In the genomic region with DNA sequence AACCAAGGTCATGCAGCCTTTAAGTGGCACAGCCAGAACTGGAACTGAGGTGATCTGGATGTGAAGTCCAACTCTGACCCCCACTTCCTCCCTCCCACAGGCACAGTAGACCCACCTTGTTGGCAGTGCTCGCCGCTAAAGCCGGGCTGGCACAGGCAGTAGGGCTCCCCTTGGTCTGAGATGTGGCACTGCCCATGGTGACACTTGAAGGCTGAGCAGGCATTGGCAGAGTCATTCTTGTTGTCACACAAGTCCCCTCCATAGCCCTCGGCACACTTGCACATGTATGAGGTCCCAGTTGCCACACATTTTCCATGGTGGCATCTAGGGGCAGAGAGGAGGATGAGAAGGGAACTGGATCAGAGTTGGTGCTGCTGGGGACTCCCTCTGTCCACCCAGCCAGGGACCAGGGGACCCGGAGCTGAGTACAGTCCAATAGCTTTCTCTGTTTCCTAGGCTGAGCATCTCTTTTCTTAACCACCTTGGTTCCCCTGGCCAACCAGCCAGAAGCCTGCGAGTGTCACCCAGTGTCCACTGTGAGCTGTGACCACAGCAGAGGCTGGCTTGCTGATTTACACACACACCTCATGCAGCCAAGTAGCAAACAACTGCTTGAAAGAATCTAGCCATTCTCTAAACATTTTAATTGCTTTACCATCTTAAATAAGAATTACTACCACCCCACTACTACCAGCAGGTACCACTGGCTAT, we compare ENCODE assay signal across 15 cellular contexts.
DNase-seq lines count a peak whose midpoint lies in the region; ATAC-seq, FAIRE-seq and TF ChIP-seq lines count a peak whose summit lies in the region.
"Had no signal": no experiment of that assay in that cellular context is flagged by ENCODE, and none has a peak within 500 bp of the region (broad histone marks: within the 10 kb centered on the region; RNA-seq: fewer than 3 reads in every experiment).

No MANE protein-coding gene starts in this region.

- no peak overlapping the region for H3T11ph ChIP-seq in H9 (ENCODE audit: low read length)

- DNase-seq in T47D (ENCODE audit: low read depth in 1 of 2, low spot score in 1 of 2) = peak; percentile 42 to 46
- no peak for DNase-seq in mammary epithelial cell
- no peak for DNase-seq in GM12878 (ENCODE audit: low read depth, low spot score)
- no peak for DNase-seq in neuronal stem cell (ENCODE audit: low spot score)
- no peak for DNase-seq in H9
- DNase-seq: Calu3; CD8-positive, alpha-beta T cell; DMS79 treated with DMSO at 0.1 percent for 48 hours; GF-D8; GM23248; HCEC 1CT had no signal

- no peaks in the 10 kb centered on the region for H3K23me2 ChIP-seq in H9 (ENCODE audit: insufficient read length, low read depth, low read length, poor library complexity, severe bottlenecking)

- H4K8ac ChIP-seq in neuronal stem cell (ENCODE audit: low read depth, low read length) (no peak overlapping the region), H9 (replicated peaks; ENCODE audit: insufficient read length, low read depth, low read length) (no peak overlapping the region)

- in situ Hi-C loops in T47D (cut with HindIII; ENCODE audit: low pct_unique_long_range_greater_than_20kb, low sequenced_read_pairs) = no loop called here
- in situ Hi-C loops in mammary epithelial cell (cut with MboI; ENCODE audit: low sequenced_read_pairs in 2 of 2) = no loop called here
- in situ Hi-C loops in GM12878 (cut with MboI) = loop anchor here (10.0 kb wide), 1 partner anchor 635 kb away; the partner anchor contains the start of gene SLIT3

- CTCF ChIA-PET in mammary epithelial cell (lab: Charles Lee; ENCODE audit: low non-redundant PET) = no interaction called here
- CTCF ChIA-PET in GM12878 (lab: Yijun Ruan, JAX) = no interaction called here

- H3K18ac ChIP-seq in neuronal stem cell (ENCODE audit: low read length) (peak overlapping the region; percentile 32), H9 (ENCODE audit: insufficient read length, low read depth, low read length) (no peak overlapping the region)

- RAD21 ChIA-PET in GM12878 (lab: Charles Lee; ENCODE audit: unreplicated experiment) = no interaction called here

- H3K23ac ChIP-seq in neuronal stem cell (ENCODE audit: low read depth, low read length, poor library complexity) (no peak overlapping the region), H9 (ENCODE audit: insufficient read length, low read depth, low read length) (no peak overlapping the region)

- no peak for TF ChIP-seq EP300 in GM12878 (IDR thresholded peaks at IDR 0.05; ENCODE audit: borderline replicate concordance in 1 of 2, control insufficient read depth in 1 of 2, low read depth in 2 of 2, low read length in 2 of 2)

- no peak overlapping the region for H2AFZ ChIP-seq in mammary epithelial cell (ENCODE audit: low read depth, low read length)
- no peak overlapping the region for H2AFZ ChIP-seq in GM12878 (ENCODE audit: control insufficient read depth, low read depth, low read length)
- H2AFZ ChIP-seq in neuronal stem cell (ENCODE audit: low read length) = no peak overlapping the region
- no peak overlapping the region for H2AFZ ChIP-seq in H9 (ENCODE audit: low read length)
- H2AFZ ChIP-seq: GM23248 had no signal

- POLR2A ChIA-PET in GM12878 (lab: Charles Lee) = no interaction called here

- WGBS in mammary epithelial cell (ENCODE audit: low coverage, missing lambda C conversion rate) = 95% methylated on average over 6 of the region's 6 CpGs
- WGBS in GM12878 (ENCODE audit: insufficient coverage, insufficient replicate concordance, low lambda C conversion rate, missing lambda C conversion rate) = 15% methylated on average over 6 of the region's 6 CpGs
- WGBS in neuronal stem cell (ENCODE audit: extremely low coverage in 2 of 2, insufficient read length in 2 of 2, insufficient replicate concordance in 1 of 2), 2 donors = no CpG with 5 or more reads among the region's 6 CpGs
- no CpG with 5 or more reads among the region's 6 CpGs for WGBS in H9 (ENCODE audit: extremely low coverage, insufficient read length, low lambda C conversion rate)

- H2BK12ac ChIP-seq in neuronal stem cell (ENCODE audit: low read length) (no peak overlapping the region), H9 (ENCODE audit: insufficient read length, low read depth, low read length) (no peak overlapping the region)

- H3K36me3 Mint-ChIP-seq in H9 (ENCODE audit: insufficient read depth in 1 of 3, low read depth in 3 of 3) = no peaks in the 10 kb centered on the region
- H3K36me3 Mint-ChIP-seq: CD8-positive, alpha-beta T cell had no signal

- H3K56ac ChIP-seq in H9 (ENCODE audit: insufficient read length, low read depth, low read length) = no peak overlapping the region

- peaks cover 4 to 5% of the 10 kb centered on the region in 2 experiments; a peak in 3 of 4 replicates for H3K4me1 Mint-ChIP-seq in H9
- H3K4me1 Mint-ChIP-seq: B cell had no signal

- no peak for TF ChIP-seq POLR2A in GM12878 (IDR thresholded peaks at IDR 0.05; ENCODE audit: low read depth, low read length)

- H2BK20ac ChIP-seq in H9 (ENCODE audit: low read depth, low read length, poor library complexity, severe bottlenecking) = no peak overlapping the region

- TF ChIP-seq CTCF in mammary epithelial cell (conservative IDR thresholded peaks at IDR 0.05 in 1 of 2, IDR thresholded peaks at IDR 0.05 in 1 of 2; ENCODE audit: extremely low read depth in 1 of 2, insufficient read depth in 1 of 2, low read depth in 1 of 2, low read length in 2 of 2) (no peak), GM12878 (IDR thresholded peaks at IDR 0.05 in 2 of 3, conservative IDR thresholded peaks at IDR 0.05 in 1 of 3; ENCODE audit: control insufficient read depth in 2 of 3, extremely low read depth in 1 of 3, insufficient read depth in 1 of 3, low read depth in 3 of 3, low read length in 3 of 3) (no peak), H9 (conservative IDR thresholded peaks at IDR 0.05) (no peak)

- H3K27me3 ChIP-seq in mammary epithelial cell (ENCODE audit: insufficient read depth, low read length) = no peaks in the 10 kb centered on the region
- no peaks in the 10 kb centered on the region for H3K27me3 ChIP-seq in GM12878 (replicated peaks in 1 of 2; ENCODE audit: control insufficient read depth in 2 of 2, insufficient read depth in 2 of 2, low read length in 1 of 2)
- H3K27me3 ChIP-seq in neuronal stem cell (ENCODE audit: control insufficient read depth in 3 of 3, insufficient read depth in 3 of 3, low read depth in 1 of 3, low read length in 3 of 3) = peaks cover 0 to 1% (median 0%) of the 10 kb centered on the region in 3 experiments
- no peaks in the 10 kb centered on the region for H3K27me3 ChIP-seq in H9 (ENCODE audit: insufficient read depth, low read length)
- H3K27me3 ChIP-seq: BLaER1 treated with 17β-estradiol and CSF1 and Interleukin-3, amounts not matched to agents 10 nM and 100 nM had no signal

- no TSS peak for BruUV-seq in mammary epithelial cell (replicated peaks; lab: Mats Ljungman, UMichigan)
- no TSS peak for BruUV-seq in GM12878 (replicated peaks; lab: Mats Ljungman, UMichigan)

- intact Hi-C loops in mammary epithelial cell (cut with micrococcal nuclease) (no loop called here), GM12878 (cut with micrococcal nuclease; ENCODE audit: unreplicated experiment) (no loop called here)

- no peaks in the 10 kb centered on the region for H4K20me1 ChIP-seq in mammary epithelial cell (ENCODE audit: insufficient read depth, low read length)
- no peaks in the 10 kb centered on the region for H4K20me1 ChIP-seq in GM12878 (ENCODE audit: control insufficient read depth, insufficient read depth)
- H4K20me1 ChIP-seq in H9 (ENCODE audit: control insufficient read depth, insufficient read depth, insufficient read length) = no peaks in the 10 kb centered on the region

- H4K91ac ChIP-seq in neuronal stem cell (ENCODE audit: low read depth, low read length, poor library complexity) (no peak overlapping the region), H9 (ENCODE audit: insufficient read length, low read depth, low read length) (no peak overlapping the region)

- H2BK120ac ChIP-seq in neuronal stem cell (ENCODE audit: low read depth, low read length) (no peak overlapping the region), H9 (ENCODE audit: low read depth, low read length, poor library complexity, severe bottlenecking) (no peak overlapping the region)

- FAIRE-seq in GM12878 (lab: Jason Lieb, UNC) = no peak
- FAIRE-seq: GM19239 had no signal

- H3K4me1 ChIP-seq in mammary epithelial cell (ENCODE audit: insufficient read depth, low read length) (no peaks in the 10 kb centered on the region), GM12878 (ENCODE audit: control insufficient read depth, insufficient read depth, low read length) (no peaks in the 10 kb centered on the region), neuronal stem cell (ENCODE audit: control insufficient read depth in 2 of 2, insufficient read depth in 1 of 2, low read depth in 1 of 2, low read length in 2 of 2) (peaks cover 0 to 3% of the 10 kb centered on the region in 2 donors), H9 (ENCODE audit: insufficient read depth, low read length) (no peaks in the 10 kb centered on the region)
- H3K4me1 ChIP-seq: BLaER1 treated with 17β-estradiol and CSF1 and Interleukin-3, amounts not matched to agents 10 nM and 100 nM had no signal

- H3K27ac ChIP-seq in mammary epithelial cell (ENCODE audit: insufficient read depth, low read depth, low read length) (no peak overlapping the region), GM12878 (ENCODE audit: control insufficient read depth, insufficient read depth) (no peak overlapping the region), neuronal stem cell (replicated peaks; ENCODE audit: low read length) (no peak overlapping the region), H9 (ENCODE audit: insufficient read length, low read depth, low read length) (no peak overlapping the region)
- H3K27ac ChIP-seq: BLaER1 treated with 17β-estradiol and CSF1 and Interleukin-3, amounts not matched to agents 10 nM and 100 nM; GM23248 had no signal

- no peak for ATAC-seq in GM12878
- no peak for ATAC-seq in GM19395 (IDR thresholded peaks at IDR 0.05; ENCODE audit: unreplicated experiment)
- ATAC-seq: CD8-positive, alpha-beta T cell had no signal

- 0 out of 2 replicates have a peak, but pooled peaks have one; percentile 16 for TF ChIP-seq RAD21 in GM12878 (IDR thresholded peaks at IDR 0.05; ENCODE audit: insufficient read depth, low read depth, low read length)

- no peaks in the 10 kb centered on the region for H3K9me3 Mint-ChIP-seq in H9
- H3K9me3 Mint-ChIP-seq: CD8-positive, alpha-beta T cell had no signal

- no peaks in the 10 kb centered on the region for H3K9me3 ChIP-seq in mammary epithelial cell (replicated peaks; ENCODE audit: insufficient read depth, low read length)
- no peaks in the 10 kb centered on the region for H3K9me3 ChIP-seq in GM12878 (replicated peaks; ENCODE audit: control insufficient read depth, insufficient read depth, low read length)
- H3K9me3 ChIP-seq in neuronal stem cell (replicated peaks in 1 of 2; ENCODE audit: control insufficient read depth in 2 of 2, insufficient read depth in 1 of 2, low read depth in 1 of 2, low read length in 2 of 2) = no peaks in the 10 kb centered on the region
- no peaks in the 10 kb centered on the region for H3K9me3 ChIP-seq in H9 (ENCODE audit: control insufficient read depth, low read depth, low read length)
- H3K9me3 ChIP-seq: BLaER1 treated with 17β-estradiol and CSF1 and Interleukin-3, amounts not matched to agents 10 nM and 100 nM had no signal

- H3K9ac ChIP-seq in mammary epithelial cell (ENCODE audit: insufficient read depth, low read length) = no peak overlapping the region
- H3K9ac ChIP-seq in GM12878 (ENCODE audit: control insufficient read depth, insufficient read depth, low read length) = no peak overlapping the region
- no peak overlapping the region for H3K9ac ChIP-seq in neuronal stem cell (ENCODE audit: low read depth, low read length, poor library complexity)
- H3K9ac ChIP-seq in H9 (ENCODE audit: extremely low read depth, insufficient read length, low read length) = no peak overlapping the region
- H3K9ac ChIP-seq: BLaER1 treated with 17β-estradiol and CSF1 and Interleukin-3, amounts not matched to agents 10 nM and 100 nM; GM23248 had no signal

- no peak overlapping the region for H2BK5ac ChIP-seq in neuronal stem cell (ENCODE audit: low read length)
- no peak overlapping the region for H2BK5ac ChIP-seq in H9 (ENCODE audit: insufficient read length, low read length)

- dilution Hi-C loops in mammary epithelial cell (cut with HindIII; ENCODE audit: low sequenced_read_pairs) = no loop called here

- H3K14ac ChIP-seq in neuronal stem cell (ENCODE audit: low read length) = no peak overlapping the region
- H3K14ac ChIP-seq in H9 (ENCODE audit: insufficient read depth, low read length) = no peak overlapping the region

- H3K79me1 ChIP-seq in neuronal stem cell (ENCODE audit: low read depth, low read length) = no peaks in the 10 kb centered on the region
- no peaks in the 10 kb centered on the region for H3K79me1 ChIP-seq in H9 (ENCODE audit: insufficient read depth, low read depth, low read length, poor library complexity, severe bottlenecking)

- no peak overlapping the region for H2AK5ac ChIP-seq in neuronal stem cell (ENCODE audit: low read depth, low read length)
- no peak overlapping the region for H2AK5ac ChIP-seq in H9 (ENCODE audit: insufficient read length, low read length)

- H3K27me3 Mint-ChIP-seq in H9 (ENCODE audit: low read depth) = no peaks in the 10 kb centered on the region; the same call in none of the 2 replicates
- H3K27me3 Mint-ChIP-seq: B cell had no signal

- no peak overlapping the region for H2BK15ac ChIP-seq in neuronal stem cell (ENCODE audit: low read length)
- H2BK15ac ChIP-seq in H9 (ENCODE audit: low read depth, low read length) = no peak overlapping the region

- no peak overlapping the region for H3K4me3 Mint-ChIP-seq in H9
- H3K4me3 Mint-ChIP-seq: B cell; CD8-positive, alpha-beta T cell had no signal

- no peak overlapping the region for H3K4me3 ChIP-seq in mammary epithelial cell (replicated peaks in 1 of 3; ENCODE audit: insufficient read depth in 1 of 3, low read depth in 2 of 3, low read length in 3 of 3)
- no peak overlapping the region for H3K4me3 ChIP-seq in GM12878
- H3K4me3 ChIP-seq in neuronal stem cell (ENCODE audit: low read length in 2 of 2) = no peak overlapping the region
- H3K4me3 ChIP-seq: BLaER1 treated with 17β-estradiol and CSF1 and Interleukin-3, amounts not matched to agents 10 nM and 100 nM; GM23248 had no signal

- H4K5ac ChIP-seq in H9 (ENCODE audit: insufficient read length, low read depth, low read length) = no peak overlapping the region

- H3K4ac ChIP-seq in neuronal stem cell (ENCODE audit: low read length) (no peak overlapping the region), H9 (ENCODE audit: low read depth, low read length) (no peak overlapping the region)

- H3K4me2 ChIP-seq in mammary epithelial cell (ENCODE audit: insufficient read depth, low read depth, low read length) (no peak overlapping the region), GM12878 (ENCODE audit: control insufficient read depth, insufficient read depth) (no peak overlapping the region), neuronal stem cell (ENCODE audit: insufficient read depth, low read length, poor library complexity, severe bottlenecking) (no peak overlapping the region), H9 (ENCODE audit: insufficient read depth, insufficient read length, low read length) (no peak overlapping the region)
- H3K4me2 ChIP-seq: BLaER1 treated with 17β-estradiol and CSF1 and Interleukin-3, amounts not matched to agents 10 nM and 100 nM had no signal

- H3K36me3 ChIP-seq in mammary epithelial cell (ENCODE audit: insufficient read depth, low read length) (no peaks in the 10 kb centered on the region), GM12878 (ENCODE audit: control insufficient read depth in 2 of 2, insufficient read depth in 2 of 2, low read length in 1 of 2) (no peaks in the 10 kb centered on the region), neuronal stem cell (replicated peaks in 1 of 2; ENCODE audit: control insufficient read depth in 2 of 2, insufficient read depth in 2 of 2, low read length in 2 of 2) (no peaks in the 10 kb centered on the region)
- H3K36me3 ChIP-seq: BLaER1 treated with 17β-estradiol and CSF1 and Interleukin-3, amounts not matched to agents 10 nM and 100 nM had no signal

- no peak overlapping the region for H3K27ac Mint-ChIP-seq in H9
- H3K27ac Mint-ChIP-seq: B cell; CD8-positive, alpha-beta T cell had no signal

- H3K79me2 ChIP-seq in mammary epithelial cell (ENCODE audit: insufficient read depth, low read length) = no peaks in the 10 kb centered on the region
- no peaks in the 10 kb centered on the region for H3K79me2 ChIP-seq in GM12878 (ENCODE audit: control insufficient read depth, insufficient read depth, low read length)
- no peaks in the 10 kb centered on the region for H3K79me2 ChIP-seq in H9 (ENCODE audit: insufficient read depth, low read length)

- SMC1A ChIA-PET in GM12878 (lab: Charles Lee; ENCODE audit: uncharacterized antibody, unreplicated experiment) = no interaction called here

Comparison
In these comparisons a context has a peak if more than half of its experiments do, and no peak if none do; other contexts are left out.
1. DNase-seq: peak in T47D (2 of 2); none in mammary epithelial cell (single experiment), GM12878 (single experiment), neuronal stem cell (single experiment) and H9 (single experiment).